In genomic region chr10:87837445-87837844, GRCh38 we compare ENCODE assay signal across 19 cellular contexts. TPM values are rescaled to one million over a fixed set of nuclear protein-coding genes. Genes with fewer than 3 reads are reported as not detected.
DNase-seq lines count a peak whose midpoint lies in the region; ATAC-seq and TF ChIP-seq lines count a peak whose summit lies in the region.
"Had no signal": no experiment of that assay in that cellular context is flagged by ENCODE, and none has a peak within 500 bp of the region (broad histone marks: within the 10 kb centered on the region; RNA-seq: fewer than 3 reads in every experiment).

No MANE protein-coding gene starts in this region.

- CTCF ChIA-PET in OCI-LY7 (lab: Charles Lee; ENCODE audit: unreplicated experiment): no interaction called here

- H4K20me1 ChIP-seq in OCI-LY7 (ENCODE audit: insufficient read depth, low read length) (no peaks in the 10 kb centered on the region), hepatocyte (ENCODE audit: insufficient read depth, poor library complexity, severe bottlenecking) (no peaks in the 10 kb centered on the region)

- H2AFZ ChIP-seq in OCI-LY7 (ENCODE audit: low read length) (no peak overlapping the region; the same call in 1 of the 2 replicates), hepatocyte (no peak overlapping the region)

- no peak overlapping the region for H3K4me3 ChIP-seq in OCI-LY7 (ENCODE audit: low read depth, low read length, poor library complexity, severe bottlenecking)
- no peak overlapping the region for H3K4me3 ChIP-seq in aorta (ENCODE audit: low read length in 2 of 2)
- H3K4me3 ChIP-seq in hepatocyte: no peak overlapping the region
- H3K4me3 ChIP-seq: thoracic aorta had no signal

- no peak overlapping the region for H3K4me2 ChIP-seq in OCI-LY7 (ENCODE audit: low read length)
- H3K4me2 ChIP-seq in hepatocyte: no peak overlapping the region

- H3K27ac ChIP-seq in OCI-LY7 (ENCODE audit: low read depth, low read length, poor library complexity, severe bottlenecking): no peak overlapping the region
- no peak overlapping the region for H3K27ac ChIP-seq in aorta (ENCODE audit: low read depth in 1 of 2, low read length in 2 of 2)
- no peak overlapping the region for H3K27ac ChIP-seq in hepatocyte
- H3K27ac ChIP-seq: thoracic aorta, VCaP had no signal

- H3K79me2 ChIP-seq in OCI-LY7 (ENCODE audit: insufficient read depth, low read depth, low read length) (no peaks in the 10 kb centered on the region), hepatocyte (no peaks in the 10 kb centered on the region)

- peak; percentile 57 for ATAC-seq in GM21825 (IDR thresholded peaks at IDR 0.05; ENCODE audit: unreplicated experiment)
- peak; percentile 4 for ATAC-seq in esophagus mucosa
- no peak for ATAC-seq in aorta (ENCODE audit: low FRiP score)
- ATAC-seq: HCT116 had no signal

- intact Hi-C loops in OCI-LY7 (cut with micrococcal nuclease; ENCODE audit: unreplicated experiment): no loop called here
- intact Hi-C loops in aorta (cut with DNase I): no loop called here

- POLR2A ChIA-PET in OCI-LY7 (lab: Charles Lee): interaction anchor here (1.0 kb wide), 1 partner anchor 714 kb away, joined by 3 read pairs; no protein-coding TSS in a partner anchor

- TF ChIP-seq CTCF in OCI-LY7 (conservative IDR thresholded peaks at IDR 0.05; ENCODE audit: low read length) (no peak), hepatocyte (IDR thresholded peaks at IDR 0.05; ENCODE audit: poor library complexity) (no peak)

- BruUV-seq in OCI-LY7 (replicated peaks; lab: Mats Ljungman, UMichigan): no TSS peak

- no peaks in the 10 kb centered on the region for H3K9me3 ChIP-seq in OCI-LY7 (ENCODE audit: low read length)
- no peaks in the 10 kb centered on the region for H3K9me3 ChIP-seq in aorta (ENCODE audit: control insufficient read depth, low read length)
- H3K9me3 ChIP-seq in hepatocyte (ENCODE audit: low read depth): no peaks in the 10 kb centered on the region
- H3K9me3 ChIP-seq: thoracic aorta had no signal

- H3K27me3 ChIP-seq in aorta (ENCODE audit: control insufficient read depth in 1 of 2, insufficient read depth in 2 of 2, low read length in 1 of 2) (no peaks in the 10 kb centered on the region), hepatocyte (no peaks in the 10 kb centered on the region)

- no peaks in the 10 kb centered on the region for H3K36me3 ChIP-seq in OCI-LY7 (ENCODE audit: insufficient read depth, low read length)
- no peaks in the 10 kb centered on the region for H3K36me3 ChIP-seq in aorta (ENCODE audit: control insufficient read depth in 1 of 2, insufficient read depth in 2 of 2, low read length in 1 of 2)
- H3K36me3 ChIP-seq in hepatocyte (replicated peaks; ENCODE audit: insufficient read depth, low read depth): no peaks in the 10 kb centered on the region
- H3K36me3 ChIP-seq: thoracic aorta had no signal

- no peaks in the 10 kb centered on the region for H3K9me2 ChIP-seq in OCI-LY7 (ENCODE audit: insufficient read depth, low read length)
- H3K9me2 ChIP-seq in hepatocyte (replicated peaks; ENCODE audit: insufficient read depth): no peaks in the 10 kb centered on the region

- H3K4me1 ChIP-seq in OCI-LY7 (ENCODE audit: insufficient read depth, low read length, poor library complexity, severe bottlenecking) (peaks cover 7% of the 10 kb centered on the region), aorta (ENCODE audit: control insufficient read depth in 1 of 2, insufficient read depth in 2 of 2, low read length in 2 of 2) (no peaks in the 10 kb centered on the region), hepatocyte (ENCODE audit: insufficient read depth) (peaks cover under 1% of the 10 kb centered on the region)

- peak; percentile 13 for DNase-seq in Ammon's horn (ENCODE audit: low spot score)
- DNase-seq in OCI-LY7 (ENCODE audit: low spot score): peak; percentile 22
- DNase-seq in aorta: no peak
- no peak for DNase-seq in hepatocyte (ENCODE audit: low spot score)
- no peak for DNase-seq in GM19240 (ENCODE audit: insufficient read length, low spot score)
- no peak for DNase-seq in NCI-H2227 treated with DMSO at 0.1 percent for 48 hours (lab: John Stamatoyannopoulos, UW)
- DNase-seq: activated CD4-positive, alpha-beta T cell treated with anti-CD3 and anti-CD28 coated beads, Interleukin-2, amount 50 U/mL, for 48 hours; activated naive CD4-positive, alpha-beta T cell treated with Interleukin-2 at 50 U/mL for 16 hours; activated T-cell treated with anti-CD3 and anti-CD28 coated beads for 4 hours; endodermal cell; kidney glomerular epithelial cell; NCI-H1417; RPMI8226; SW 1271 had no signal

RNA-seq across cellular contexts. Expression of gene ATAD1, which starts 19.4 kb away (rescaled TPM):
- total RNA-seq in OCI-LY7 (2014; rRNA removed; shearing (Covaris generic)): 17.7 and 19.6 TPM in 2 replicates
- total RNA-seq in OCI-LY7 (2022): 44.7 and 47.7 TPM in 2 replicates
- total RNA-seq in esophagus mucosa: 26.3 TPM
- total RNA-seq in aorta: 10 to 100 TPM; 39.5 to 43.4 TPM
- 10 to 100 TPM; 18.8 to 24.7 TPM for polyA plus RNA-seq in aorta
- 50.7 and 52.6 TPM in 2 replicates for total RNA-seq in hepatocyte
- 31.6 and 33.4 TPM in 2 replicates for polyA plus RNA-seq in hepatocyte

RNA-seq across cellular contexts. Expression of gene KLLN, which starts 25.9 kb away (rescaled TPM):
- 2.4 and 3.8 TPM in 2 replicates for total RNA-seq in OCI-LY7 (2014; rRNA removed; shearing (Covaris generic))
- 5.1 and 5.5 TPM in 2 replicates for total RNA-seq in OCI-LY7 (2022)
- total RNA-seq in esophagus mucosa: 0.60 TPM
- total RNA-seq in aorta: under 1 TPM; 0.29 to 0.66 TPM
- under 1 TPM; 0.25 to 0.36 TPM for polyA plus RNA-seq in aorta
- total RNA-seq in hepatocyte: 0.53 and 1.2 TPM in 2 replicates
- 0.21 and 0.50 TPM in 2 replicates for polyA plus RNA-seq in hepatocyte

RNA-seq across cellular contexts. Expression of gene PTEN, which starts 26.0 kb away (rescaled TPM):
- total RNA-seq in OCI-LY7 (2014; rRNA removed; shearing (Covaris generic)): 113 and 135 TPM in 2 replicates
- total RNA-seq in OCI-LY7 (2022) (173 and 176 TPM in 2 replicates), esophagus mucosa (77.0 TPM), aorta (100 to 1,000 TPM; 119 to 165 TPM), hepatocyte (102 and 128 TPM in 2 replicates)
- polyA plus RNA-seq in aorta (10 to 100 TPM; 26.8 to 35.4 TPM), hepatocyte (32.8 and 33.6 TPM in 2 replicates)

Comparison
In these comparisons a context has a peak if more than half of its experiments do, and no peak if none do; other contexts are left out.
1. DNase-seq: peak in Ammon's horn (single experiment) and OCI-LY7 (single experiment); none in aorta (0 of 2), hepatocyte (single experiment), GM19240 (single experiment) and NCI-H2227 treated with DMSO at 0.1 percent for 48 hours (single experiment).